ENCODE assay signal across 16 cellular contexts in the genomic region with DNA sequence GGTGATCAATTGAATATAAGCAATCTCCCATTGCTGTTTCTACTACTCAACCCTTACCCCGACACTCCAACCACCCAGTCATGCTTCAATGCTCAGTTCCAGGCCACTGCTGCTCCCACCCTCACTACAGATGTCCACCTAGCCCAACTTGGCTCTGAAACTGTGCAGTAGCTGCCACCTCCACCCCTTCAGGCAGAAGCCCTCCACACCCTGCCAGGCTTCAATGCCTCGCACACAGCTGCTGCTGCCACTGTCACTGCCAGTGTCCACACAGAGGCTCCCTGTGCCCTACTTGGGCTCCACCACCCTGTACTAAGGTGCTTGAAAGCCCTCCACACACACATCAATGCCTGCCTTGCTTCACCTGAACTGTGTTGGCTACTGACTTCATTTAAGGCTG. TPM values are rescaled to one million over a fixed set of nuclear protein-coding genes. Genes with fewer than 3 reads are reported as not detected.
DNase-seq lines count a peak whose midpoint lies in the region; ATAC-seq and TF ChIP-seq lines count a peak whose summit lies in the region.
"Had no signal": no experiment of that assay in that cellular context is flagged by ENCODE, and none has a peak within 500 bp of the region (broad histone marks: within the 10 kb centered on the region; RNA-seq: fewer than 3 reads in every experiment).

No MANE protein-coding gene starts in this region.

- peaks cover 38% of the 10 kb centered on the region for H3K36me3 ChIP-seq in neutrophil

- no peaks in the 10 kb centered on the region for H3K27me3 Mint-ChIP-seq in activated CD4-positive, alpha-beta T cell treated with anti-CD3 and anti-CD28 coated beads, Interleukin-2, amount 10 ng/mL, durations not matched to agents 24 days and 14 days

- DNase-seq in activated CD4-positive, alpha-beta T cell treated with anti-CD3 and anti-CD28 coated beads, Interleukin-2, amount 10 ng/mL, durations not matched to agents 24 days and 14 days, result peak; percentile 56
- no peak for DNase-seq in activated CD4-positive, alpha-beta T cell treated with anti-CD3 and anti-CD28 coated beads for 1 hour
- no peak for DNase-seq in coronary artery (ENCODE audit: low spot score)
- no peak for DNase-seq in T-helper 2 cell
- DNase-seq: activated effector memory CD4-positive, alpha-beta T cell treated with Interleukin-2 at 50 U/mL for 16 hours; caudate nucleus; EL; erythroblast; mucosa of descending colon; NCI-H2171 treated with DMSO at 0.1 percent for 48 hours; RPMI8226; testis had no signal

- peaks cover 49% of the 10 kb centered on the region for H3K36me3 Mint-ChIP-seq in activated CD4-positive, alpha-beta T cell treated with anti-CD3 and anti-CD28 coated beads, Interleukin-2, amount 10 ng/mL, durations not matched to agents 24 days and 14 days (ENCODE audit: low read depth)

- H3K4me1 Mint-ChIP-seq in activated CD4-positive, alpha-beta T cell treated with anti-CD3 and anti-CD28 coated beads, Interleukin-2, amount 10 ng/mL, durations not matched to agents 24 days and 14 days, result peaks cover 46% of the 10 kb centered on the region

- H3K27ac Mint-ChIP-seq in activated CD4-positive, alpha-beta T cell treated with anti-CD3 and anti-CD28 coated beads, Interleukin-2, amount 10 ng/mL, durations not matched to agents 24 days and 14 days, result peak overlapping the region; percentile 30

- H3K9me3 ChIP-seq in neutrophil, result no peaks in the 10 kb centered on the region
- H3K9me3 ChIP-seq: mucosa of descending colon, testis had no signal

- TF ChIP-seq CTCF in neutrophil (IDR thresholded peaks at IDR 0.05), result no peak
- no peak for TF ChIP-seq CTCF in coronary artery (IDR thresholded peaks at IDR 0.05)

- peaks cover 2% of the 10 kb centered on the region for H3K9me3 Mint-ChIP-seq in activated CD4-positive, alpha-beta T cell treated with anti-CD3 and anti-CD28 coated beads, Interleukin-2, amount 10 ng/mL, durations not matched to agents 24 days and 14 days

- intact Hi-C loops in activated CD4-positive, alpha-beta T cell treated with anti-CD3 and anti-CD28 coated beads, Interleukin-2, amount 10 ng/mL, durations not matched to agents 24 days and 14 days (cut with micrococcal nuclease), result loop anchor here (2.0 to 10.0 kb wide), 3 partner anchors 13 to 1665 kb away; partner anchors contain the start of gene EIF4E

- no peak overlapping the region for H3K4me3 ChIP-seq in neutrophil (ENCODE audit: low read depth in 1 of 2, low read length in 1 of 2)
- no peak overlapping the region for H3K4me3 ChIP-seq in coronary artery
- H3K4me3 ChIP-seq: mucosa of descending colon, testis had no signal

- H3K27ac ChIP-seq in neutrophil, result peak overlapping the region; percentile 91
- no peak overlapping the region for H3K27ac ChIP-seq in coronary artery
- H3K27ac ChIP-seq: testis had no signal

- H3K27me3 ChIP-seq in neutrophil, result no peaks in the 10 kb centered on the region
- H3K27me3 ChIP-seq: testis had no signal

- peaks cover 75 to 78% of the 10 kb centered on the region in 2 experiments for H3K4me1 ChIP-seq in neutrophil (ENCODE audit: control insufficient read depth in 1 of 2, insufficient read depth in 1 of 2, low read depth in 1 of 2, low read length in 1 of 2)

- peak; percentile 46 for ATAC-seq in GM21367 (IDR thresholded peaks at IDR 0.05; ENCODE audit: unreplicated experiment)
- ATAC-seq in HG03354 (IDR thresholded peaks at IDR 0.05; ENCODE audit: poor library complexity, severe bottlenecking, unreplicated experiment), result peak; percentile 41
- ATAC-seq in HG03039 (IDR thresholded peaks at IDR 0.05; ENCODE audit: unreplicated experiment), result no peak
- ATAC-seq: mucosa of descending colon had no signal

- H3K4me3 Mint-ChIP-seq in activated CD4-positive, alpha-beta T cell treated with anti-CD3 and anti-CD28 coated beads, Interleukin-2, amount 10 ng/mL, durations not matched to agents 24 days and 14 days, result no peak overlapping the region

RNA-seq across cellular contexts. Expression of gene LAMTOR3, which starts 34.6 kb away (rescaled TPM):
- total RNA-seq in activated CD4-positive, alpha-beta T cell treated with anti-CD3 and anti-CD28 coated beads, Interleukin-2, amount 10 ng/mL, durations not matched to agents 24 days and 14 days, result 28.0 and 32.8 TPM in 2 replicates

RNA-seq across cellular contexts. Expression of gene DAPP1, which starts 43.0 kb away (rescaled TPM):
- total RNA-seq in activated CD4-positive, alpha-beta T cell treated with anti-CD3 and anti-CD28 coated beads, Interleukin-2, amount 10 ng/mL, durations not matched to agents 24 days and 14 days, result 28.4 and 29.5 TPM in 2 replicates
